Comparison of ENCODE assay signal across 10 cellular contexts in the genomic region with DNA sequence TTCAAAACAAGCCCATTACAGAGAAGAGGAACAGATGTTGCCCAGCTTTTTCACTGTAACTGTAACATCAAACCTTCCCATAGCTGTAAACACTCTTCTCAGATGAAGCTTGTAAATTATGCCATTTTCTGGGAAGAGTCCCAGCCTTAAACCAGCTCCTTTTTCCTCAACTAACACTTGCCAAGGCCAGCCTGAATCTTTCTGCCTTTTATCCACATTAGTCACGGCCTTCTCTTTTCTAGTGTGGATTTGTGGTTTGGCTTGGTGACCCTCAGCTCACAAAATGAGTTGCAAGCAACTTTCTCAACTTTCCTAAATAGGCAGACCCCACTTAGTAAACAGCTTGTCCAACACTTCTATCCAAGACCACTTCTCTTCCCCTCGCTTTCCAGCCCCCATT.
DNase-seq lines count a peak whose midpoint lies in the region; ATAC-seq and TF ChIP-seq lines count a peak whose summit lies in the region.
"Had no signal": no experiment of that assay in that cellular context is flagged by ENCODE, and none has a peak within 500 bp of the region (broad histone marks: within the 10 kb centered on the region; RNA-seq: fewer than 3 reads in every experiment).

No MANE protein-coding gene starts in this region.

- H3K27me3 ChIP-seq in sigmoid colon, result no peaks in the 10 kb centered on the region

- 79 to 81% methylated on average over 2 of the region's 2 CpGs for WGBS in sigmoid colon, 2 donors

- peak in 1 of 4 donors; percentile 11 for TF ChIP-seq EP300 in sigmoid colon (IDR thresholded peaks at IDR 0.05)

- TF ChIP-seq CTCF in fibroblast of the aortic adventitia (IDR thresholded peaks at IDR 0.05; ENCODE audit: insufficient read depth, low read length), result no peak
- no peak for TF ChIP-seq CTCF in sigmoid colon (IDR thresholded peaks at IDR 0.05)

- H3K4me3 ChIP-seq in fibroblast of the aortic adventitia (ENCODE audit: low read depth, low read length) (no peak overlapping the region), sigmoid colon (no peak overlapping the region)

- TF ChIP-seq POLR2A in sigmoid colon (IDR thresholded peaks at IDR 0.05), result no peak

- peaks cover 0 to 66% (median 56%) of the 10 kb centered on the region in 4 donors for H3K4me1 ChIP-seq in sigmoid colon

- H3K36me3 ChIP-seq in sigmoid colon, result no peaks in the 10 kb centered on the region

- intact Hi-C loops in sigmoid colon (cut with DNase I), result loop anchor here (2.0 to 5.0 kb wide), 3 partner anchors 88 to 212 kb away; a partner anchor contains a TSS

- H3K9me3 ChIP-seq in sigmoid colon, result no peaks in the 10 kb centered on the region

- no peak for ATAC-seq in HG03571 (IDR thresholded peaks at IDR 0.05; ENCODE audit: unreplicated experiment)
- ATAC-seq in GM19328 (IDR thresholded peaks at IDR 0.05; ENCODE audit: unreplicated experiment), result no peak
- no peak for ATAC-seq in HG03439 (IDR thresholded peaks at IDR 0.05; ENCODE audit: unreplicated experiment)

- H3K27ac ChIP-seq in sigmoid colon, result peak overlapping the region; percentile 67 to 82 (median 77)

- DNase-seq in G401 (ENCODE audit: low spot score) (peak; percentile 20), RPMI7951 (ENCODE audit: low read depth) (peak; percentile 93), fibroblast of the aortic adventitia (ENCODE audit: low read depth) (peak; percentile 99), sigmoid colon (peak; percentile 74), pons (ENCODE audit: low spot score) (no peak)
- DNase-seq: cerebellar nuclear complex, NCI-H1694 had no signal

- in situ Hi-C loops in G401 (cut with HindIII; ENCODE audit: low sequenced_read_pairs), result no loop called here
